1 cellular context compared by ENCODE assay signal in genomic region chr1:10005248-10005647, GRCh38. TPM values are rescaled to one million over a fixed set of nuclear protein-coding genes. Genes with fewer than 3 reads are reported as not detected.
"Had no signal": no experiment of that assay in that cellular context is flagged by ENCODE, and none has a peak within 500 bp of the region (broad histone marks: within the 10 kb centered on the region; RNA-seq: fewer than 3 reads in every experiment).

No MANE protein-coding gene starts in this region.

RNA-seq across cellular contexts. Expression of gene RBP7, which starts 8.2 kb away (rescaled TPM):
- total RNA-seq: GM12878 had no signal
